ENCODE assay signal across 25 cellular contexts in the genomic region with DNA sequence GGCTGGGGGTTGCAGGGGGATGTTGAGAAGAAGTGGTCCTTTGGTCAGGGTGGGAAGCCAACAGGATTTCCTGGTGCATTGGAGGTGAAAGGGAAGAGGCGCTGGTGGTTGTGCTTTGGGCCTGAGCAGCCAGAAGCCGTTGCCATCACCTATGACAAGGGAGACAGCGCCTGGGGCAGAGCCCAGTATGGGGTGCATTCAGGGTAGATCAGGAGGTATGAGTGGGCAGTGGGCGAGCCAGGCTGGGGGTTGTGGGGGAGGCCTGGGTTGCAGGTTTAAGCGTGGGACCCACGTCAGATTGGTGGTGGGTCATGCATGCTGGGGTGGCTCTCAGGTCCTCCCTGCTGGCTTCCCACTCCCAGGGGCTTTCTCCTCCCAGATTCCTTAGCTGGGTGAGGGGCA. TPM values are rescaled to one million over a fixed set of nuclear protein-coding genes. Genes with fewer than 3 reads are reported as not detected.
A peak's percentile ranks its signal among the peaks of the same experiment; 100 is the strongest.
DNase-seq lines count a peak whose midpoint lies in the region; ATAC-seq, FAIRE-seq and TF ChIP-seq lines count a peak whose summit lies in the region.
"Had no signal": no experiment of that assay in that cellular context is flagged by ENCODE, and none has a peak within 500 bp of the region (broad histone marks: within the 10 kb centered on the region; RNA-seq: fewer than 3 reads in every experiment).

No MANE protein-coding gene starts in this region.

- H3K27ac Mint-ChIP-seq in T-helper 2 cell treated with Interferon-gamma antibody and Interleukin-4, amounts not matched to agents 5 μg/mL and 100 μg/mL, for 36 hours = peak overlapping the region; percentile 62
- H3K27ac Mint-ChIP-seq: nephron progenitor cell had no signal

- no peaks in the 10 kb centered on the region for H3K27me3 ChIP-seq in GM12878 (replicated peaks in 1 of 2; ENCODE audit: control insufficient read depth in 2 of 2, insufficient read depth in 2 of 2, low read length in 1 of 2)
- no peaks in the 10 kb centered on the region for H3K27me3 ChIP-seq in neutrophil
- H3K27me3 ChIP-seq: breast epithelium, heart left ventricle, transverse colon had no signal

- FAIRE-seq in GM12878 (lab: Jason Lieb, UNC) = no peak
- FAIRE-seq: A204.1 had no signal

- SMC1A ChIA-PET in GM12878 (lab: Charles Lee; ENCODE audit: uncharacterized antibody, unreplicated experiment) = no interaction called here

- DNase-seq in T-helper 2 cell treated with Interferon-gamma antibody and Interleukin-4, amounts not matched to agents 5 μg/mL and 100 μg/mL, for 36 hours (ENCODE audit: low spot score) = no peak
- DNase-seq in T-helper 2 cell (no peak), GM12878 (ENCODE audit: low read depth, low spot score) (no peak), foreskin fibroblast (no peak), AML-193 (lab: John Stamatoyannopoulos, UW) (no peak), NCI-H82 treated with DMSO at 0.1 percent for 48 hours (lab: John Stamatoyannopoulos, UW; ENCODE audit: unreplicated experiment) (no peak)
- DNase-seq: activated naive CD4-positive, alpha-beta T cell treated with anti-CD3 and anti-CD28 coated beads for 36 hours; DMS79; effector CD8-positive, alpha-beta T cell; heart left ventricle; KG1; NCI-H1105; NCI-H2171; NCI-H748 treated with DMSO at 0.1 percent for 48 hours; nephron progenitor cell; transverse colon had no signal

- 0 out of 2 replicates have a peak, but pooled peaks have one; percentile 22 for TF ChIP-seq POLR2A in GM12878 (IDR thresholded peaks at IDR 0.05; ENCODE audit: low read depth, low read length)

- peaks cover 9% of the 10 kb centered on the region for H3K4me1 Mint-ChIP-seq in T-helper 2 cell treated with Interferon-gamma antibody and Interleukin-4, amounts not matched to agents 5 μg/mL and 100 μg/mL, for 36 hours (ENCODE audit: low read depth)
- H3K4me1 Mint-ChIP-seq: nephron progenitor cell had no signal

- H3K9ac ChIP-seq in GM12878 (ENCODE audit: control insufficient read depth, insufficient read depth, low read length) = no peak overlapping the region

- ATAC-seq in GM12878 = no peak
- ATAC-seq: psoas muscle, SK-N-SH treated with all-trans-retinoic acid at 6 μM for 48 hours had no signal

- H3K27ac ChIP-seq in KOPT-K1 (ENCODE audit: low read depth, low read length, poor library complexity, severe bottlenecking) (peak overlapping the region; percentile 45), GM12878 (ENCODE audit: control insufficient read depth, insufficient read depth) (no peak overlapping the region), neutrophil (peak overlapping the region; percentile 74)
- H3K27ac ChIP-seq: breast epithelium, C4-2B, psoas muscle, transverse colon had no signal

- H3K4me2 ChIP-seq in GM12878 (ENCODE audit: control insufficient read depth, insufficient read depth) = no peak overlapping the region

- H3K4me3 Mint-ChIP-seq in T-helper 2 cell treated with Interferon-gamma antibody and Interleukin-4, amounts not matched to agents 5 μg/mL and 100 μg/mL, for 36 hours = no peak overlapping the region
- H3K4me3 Mint-ChIP-seq: activated naive CD4-positive, alpha-beta T cell treated with anti-CD3 and anti-CD28 coated beads for 36 hours; nephron progenitor cell had no signal

- H3K79me2 ChIP-seq in GM12878 (ENCODE audit: control insufficient read depth, insufficient read depth, low read length) = no peaks in the 10 kb centered on the region

- POLR2A ChIA-PET in GM12878 (lab: Charles Lee) = no interaction called here

- peaks cover 50% of the 10 kb centered on the region for H3K36me3 Mint-ChIP-seq in T-helper 2 cell treated with Interferon-gamma antibody and Interleukin-4, amounts not matched to agents 5 μg/mL and 100 μg/mL, for 36 hours (ENCODE audit: low read depth)

- no peaks in the 10 kb centered on the region; the same call in 1 of the 2 replicates for H4K20me1 ChIP-seq in GM12878 (ENCODE audit: control insufficient read depth, insufficient read depth)

- TF ChIP-seq EP300 in GM12878 (IDR thresholded peaks at IDR 0.05; ENCODE audit: borderline replicate concordance in 1 of 2, control insufficient read depth in 1 of 2, low read depth in 2 of 2, low read length in 2 of 2) = no peak

- in situ Hi-C loops in GM12878 (cut with MboI) = no loop called here

- H3K9me3 Mint-ChIP-seq in T-helper 2 cell treated with Interferon-gamma antibody and Interleukin-4, amounts not matched to agents 5 μg/mL and 100 μg/mL, for 36 hours = no peaks in the 10 kb centered on the region
- H3K9me3 Mint-ChIP-seq: activated naive CD4-positive, alpha-beta T cell treated with anti-CD3 and anti-CD28 coated beads for 36 hours; nephron progenitor cell had no signal

- no peak overlapping the region for H2AFZ ChIP-seq in GM12878 (ENCODE audit: control insufficient read depth, low read depth, low read length)

- peaks cover 100% of the 10 kb centered on the region for H3K36me3 ChIP-seq in KOPT-K1 (ENCODE audit: insufficient read depth, low read length)
- H3K36me3 ChIP-seq in GM12878 (ENCODE audit: control insufficient read depth in 2 of 2, insufficient read depth in 2 of 2, low read length in 1 of 2) = peaks cover 43 to 58% of the 10 kb centered on the region in 2 experiments
- peaks cover 38% of the 10 kb centered on the region for H3K36me3 ChIP-seq in neutrophil

- TF ChIP-seq CTCF in GM12878 (IDR thresholded peaks at IDR 0.05 in 2 of 3, conservative IDR thresholded peaks at IDR 0.05 in 1 of 3; ENCODE audit: control insufficient read depth in 2 of 3, extremely low read depth in 1 of 3, insufficient read depth in 1 of 3, low read depth in 3 of 3, low read length in 3 of 3) = no peak
- no peak for TF ChIP-seq CTCF in neutrophil (IDR thresholded peaks at IDR 0.05)
- TF ChIP-seq CTCF in foreskin fibroblast (IDR thresholded peaks at IDR 0.05; ENCODE audit: low read depth, low read length) = no peak

- H3K9me3 ChIP-seq in KOPT-K1 (ENCODE audit: insufficient read depth, low read length, poor library complexity, severe bottlenecking) (no peaks in the 10 kb centered on the region), GM12878 (replicated peaks; ENCODE audit: control insufficient read depth, insufficient read depth, low read length) (no peaks in the 10 kb centered on the region), neutrophil (no peaks in the 10 kb centered on the region)
- H3K9me3 ChIP-seq: breast epithelium, HAP-1, heart left ventricle, psoas muscle, transverse colon had no signal

- no peaks in the 10 kb centered on the region for H3K27me3 Mint-ChIP-seq in T-helper 2 cell treated with Interferon-gamma antibody and Interleukin-4, amounts not matched to agents 5 μg/mL and 100 μg/mL, for 36 hours (ENCODE audit: low read depth)

- CTCF ChIA-PET in GM12878 (lab: Yijun Ruan, JAX) = no interaction called here

- RAD21 ChIA-PET in GM12878 (lab: Charles Lee; ENCODE audit: unreplicated experiment) = no interaction called here

- H3K4me1 ChIP-seq in GM12878 (ENCODE audit: control insufficient read depth, insufficient read depth, low read length) = peaks cover 4% of the 10 kb centered on the region; the same call in 1 of the 2 replicates
- peaks cover 40% of the 10 kb centered on the region in 2 experiments for H3K4me1 ChIP-seq in neutrophil (ENCODE audit: control insufficient read depth in 1 of 2, insufficient read depth in 1 of 2, low read depth in 1 of 2, low read length in 1 of 2)
- H3K4me1 ChIP-seq: breast epithelium, HAP-1, psoas muscle, transverse colon had no signal

- no TSS peak for BruUV-seq in GM12878 (replicated peaks; lab: Mats Ljungman, UMichigan)

- H3K4me3 ChIP-seq in GM12878 (no peak overlapping the region), neutrophil (ENCODE audit: low read depth in 1 of 2, low read length in 1 of 2) (no peak overlapping the region), foreskin fibroblast (ENCODE audit: low read depth in 1 of 2, low read length in 2 of 2) (no peak overlapping the region)
- H3K4me3 ChIP-seq: breast epithelium, HAP-1, psoas muscle, transverse colon had no signal

- intact Hi-C loops in GM12878 (cut with micrococcal nuclease; ENCODE audit: unreplicated experiment) = no loop called here

- 97% methylated on average over 6 of the region's 6 CpGs for WGBS in GM12878 (ENCODE audit: insufficient coverage, insufficient replicate concordance, low lambda C conversion rate, missing lambda C conversion rate)

- TF ChIP-seq RAD21 in GM12878 (IDR thresholded peaks at IDR 0.05; ENCODE audit: insufficient read depth, low read depth, low read length) = no peak

RNA-seq across cellular contexts. Expression of a gene that starts 6.3 kb away (rescaled TPM):
- 77.2 and 88.6 TPM in 2 replicates for total RNA-seq in GM12878 (2013; cell fraction: nucleolus; rRNA removed)
- 23.9 and 24.0 TPM in 2 replicates for total RNA-seq in GM12878 (2014; rRNA removed)
- total RNA-seq in GM12878 (2014; rRNA removed; fragmentation: Illumina TruSeq; extraction: Trizol) = 13.2 TPM in 2 replicates
- 23.1 and 24.1 TPM in 2 replicates for total RNA-seq in GM12878 (2021)
- 5.1 TPM for polyA plus RNA-seq in GM12878 (2011; ENCODE audit: low read depth)
- 14.9 and 35.9 TPM in 2 replicates for polyA plus RNA-seq in GM12878 (2011; rRNA removed)
- polyA plus RNA-seq in GM12878 (2011; cell fraction: cytosol; rRNA removed) = 25.1 and 44.7 TPM in 2 replicates
- 499 and 556 TPM in 2 replicates for polyA plus RNA-seq in GM12878 (2011; cell fraction: nucleus; rRNA removed)
- 15.1 and 17.8 TPM in 2 replicates for polyA plus RNA-seq in GM12878 (2012)
- 16.9 and 26.5 TPM in 2 replicates for polyA plus RNA-seq in GM12878 (2014; fragmentation: Illumina TruSeq; extraction: Trizol)
- polyA plus RNA-seq in GM12878 (2014; fragmentation: Nextera tagmentation; extraction: Ambion mirVana) = 1 to 10 TPM; 2.6 to 5.6 TPM
- 50.3 and 55.4 TPM in 2 replicates for polyA plus RNA-seq in GM12878 (2014; rRNA removed)
- polyA plus RNA-seq in GM12878 (2016; fragmentation: Nextera tagmentation; extraction: Ambion mirVana) = 10 to 100 TPM; 18.6 to 20.1 TPM
- polyA minus RNA-seq in GM12878 (2011; rRNA and poly(A)+ RNA removed) = 8.9 and 25.0 TPM in 2 replicates
- polyA minus RNA-seq in GM12878 (2011; cell fraction: cytosol; rRNA and poly(A)+ RNA removed) = 4.8 and 5.7 TPM in 2 replicates
- polyA minus RNA-seq in GM12878 (2011; cell fraction: nucleus; rRNA and poly(A)+ RNA removed) = 26.7 and 66.3 TPM in 2 replicates

RNA-seq across cellular contexts. Expression of a gene that starts 21.6 kb away (rescaled TPM):
- 51.4 and 53.5 TPM in 2 replicates for total RNA-seq in GM12878 (2013; cell fraction: nucleolus; rRNA removed)
- 9.0 and 10.1 TPM in 2 replicates for total RNA-seq in GM12878 (2014; rRNA removed)
- 10.8 and 11.1 TPM in 2 replicates for total RNA-seq in GM12878 (2014; rRNA removed; fragmentation: Illumina TruSeq; extraction: Trizol)
- total RNA-seq in GM12878 (2021) = 7.0 and 7.5 TPM in 2 replicates
- 2.1 TPM for polyA plus RNA-seq in GM12878 (2011; ENCODE audit: low read depth)
- polyA plus RNA-seq in GM12878 (2011; rRNA removed) = 30.2 and 43.3 TPM in 2 replicates
- polyA plus RNA-seq in GM12878 (2011; cell fraction: cytosol; rRNA removed) = 77.4 and 79.8 TPM in 2 replicates
- 35.6 and 39.5 TPM in 2 replicates for polyA plus RNA-seq in GM12878 (2011; cell fraction: nucleus; rRNA removed)
- 4.9 and 7.0 TPM in 2 replicates for polyA plus RNA-seq in GM12878 (2012)
- polyA plus RNA-seq in GM12878 (2014; fragmentation: Illumina TruSeq; extraction: Trizol) = 12.0 and 14.2 TPM in 2 replicates
- polyA plus RNA-seq in GM12878 (2014; fragmentation: Nextera tagmentation; extraction: Ambion mirVana) = 10 to 100 TPM; 12.2 to 13.5 TPM
- 12.7 and 15.2 TPM in 2 replicates for polyA plus RNA-seq in GM12878 (2014; rRNA removed)
- polyA plus RNA-seq in GM12878 (2016; fragmentation: Nextera tagmentation; extraction: Ambion mirVana) = 1 to 10 TPM; 6.6 to 7.2 TPM
- 37.6 and 58.1 TPM in 2 replicates for polyA minus RNA-seq in GM12878 (2011; rRNA and poly(A)+ RNA removed)
- polyA minus RNA-seq in GM12878 (2011; cell fraction: cytosol; rRNA and poly(A)+ RNA removed) = 8.8 and 9.1 TPM in 2 replicates
- polyA minus RNA-seq in GM12878 (2011; cell fraction: nucleus; rRNA and poly(A)+ RNA removed) = 28.2 and 40.5 TPM in 2 replicates

RNA-seq across cellular contexts. Expression of a gene that starts 44.2 kb away (rescaled TPM):
- total RNA-seq in GM12878 (2013; cell fraction: nucleolus; rRNA removed) = 0.38 and 0.64 TPM in 2 replicates
- total RNA-seq in GM12878 (2014; rRNA removed) (not detected in 2 replicates), GM12878 (2014; rRNA removed; fragmentation: Illumina TruSeq; extraction: Trizol) (not detected in 2 replicates), GM12878 (2021) (not detected in 2 replicates)
- 3.5 TPM for polyA plus RNA-seq in GM12878 (2011; ENCODE audit: low read depth)
- polyA plus RNA-seq in GM12878 (2011; rRNA removed) (0.03 TPM in 1 of 2 replicates, not detected in the other), GM12878 (2014; fragmentation: Illumina TruSeq; extraction: Trizol) (not detected in 2 replicates), GM12878 (2014; fragmentation: Nextera tagmentation; extraction: Ambion mirVana) (1 to 10 TPM; 1.3 to 1.4 TPM), GM12878 (2014; rRNA removed) (0.03 TPM in 1 of 2 replicates, not detected in the other), GM12878 (2016; fragmentation: Nextera tagmentation; extraction: Ambion mirVana) (1 to 10 TPM; 7.2 to 9.4 TPM)
- not detected in 2 replicates for polyA plus RNA-seq in GM12878 (2011; cell fraction: cytosol; rRNA removed)
- not detected in 2 replicates for polyA plus RNA-seq in GM12878 (2011; cell fraction: nucleus; rRNA removed)
- polyA plus RNA-seq in GM12878 (2012) = 4.2 and 4.5 TPM in 2 replicates
- polyA minus RNA-seq in GM12878 (2011; rRNA and poly(A)+ RNA removed) = not detected in 2 replicates
- not detected in 2 replicates for polyA minus RNA-seq in GM12878 (2011; cell fraction: cytosol; rRNA and poly(A)+ RNA removed)
- not detected in 2 replicates for polyA minus RNA-seq in GM12878 (2011; cell fraction: nucleus; rRNA and poly(A)+ RNA removed)
- total RNA-seq: activated CD8-positive, alpha-beta memory T cell treated with anti-CD3 and anti-CD28 coated beads for 36 hours; activated naive CD4-positive, alpha-beta T cell treated with anti-CD3 and anti-CD28 coated beads for 36 hours; breast epithelium; heart left ventricle; psoas muscle; transverse colon had no signal
